In the genomic region with DNA sequence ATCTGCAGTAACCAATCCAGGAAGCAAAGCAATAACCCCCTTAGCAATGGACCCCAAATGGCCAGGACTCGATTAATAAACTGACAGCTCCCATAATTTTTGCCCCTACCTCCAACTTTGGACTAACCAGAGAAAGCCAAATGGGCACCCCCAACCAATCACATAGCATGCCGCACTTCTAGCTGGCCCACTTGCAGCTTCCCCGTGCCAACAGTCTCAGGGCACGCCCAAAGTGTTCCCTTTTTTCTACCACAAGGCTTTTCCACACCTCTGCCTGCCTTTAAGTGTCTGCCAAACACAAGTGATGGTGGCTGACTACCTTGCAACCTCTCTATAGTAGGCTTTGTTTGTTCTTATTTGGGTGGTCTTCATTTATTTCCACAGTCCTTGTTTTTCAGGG, we compare ENCODE assay signal across 26 cellular contexts.
"Had no signal": no experiment of that assay in that cellular context is flagged by ENCODE, and none has a peak within 500 bp of the region (broad histone marks: within the 10 kb centered on the region; RNA-seq: fewer than 3 reads in every experiment).

No MANE protein-coding gene starts in this region.

- H3K27ac Mint-ChIP-seq: activated naive CD4-positive, alpha-beta T cell treated with anti-CD3 and anti-CD28 coated beads for 36 hours; activated naive CD8-positive, alpha-beta T cell treated with anti-CD3 and anti-CD28 coated beads, Interleukin-2, amount 10 ng/mL, durations not matched to agents 7 days and 5 days; neural progenitor cell; stimulated activated naive B cell treated with anti-CD40 and anti-IgM and Interleukin-4, amounts not matched to agents 10 μg/mL and 1 μg/mL and 100 μg/mL, for 72 hours; T-helper 1 cell treated with Interleukin-12 subunit alpha and Interleukin-12 subunit beta and Interleukin-4 antibody, amounts not matched to agents 30 μg/mL and 1 μg/mL, for 36 hours; WTC11 had no signal

- H3K4me3 Mint-ChIP-seq: activated naive CD4-positive, alpha-beta T cell treated with anti-CD3 and anti-CD28 coated beads for 36 hours; activated naive CD8-positive, alpha-beta T cell treated with anti-CD3 and anti-CD28 coated beads, Interleukin-2, amount 10 ng/mL, durations not matched to agents 7 days and 5 days; neural progenitor cell; T-helper 1 cell treated with Interleukin-12 subunit alpha and Interleukin-12 subunit beta and Interleukin-4 antibody, amounts not matched to agents 30 μg/mL and 1 μg/mL, for 36 hours; WTC11 had no signal

- DNase-seq: activated CD4-positive, alpha-beta T cell treated with anti-CD3 and anti-CD28 coated beads for 1 hour; activated CD4-positive, alpha-beta T cell treated with anti-CD3 and anti-CD28 coated beads, Interleukin-2, amount 50 U/mL, for 4 hours; activated CD8-positive, alpha-beta memory T cell treated with anti-CD3 and anti-CD28 coated beads for 24 hours; activated effector memory CD4-positive, alpha-beta T cell treated with anti-CD3 and anti-CD28 coated beads, Interleukin-2, amount 50 U/mL, for 16 hours; activated naive CD4-positive, alpha-beta T cell treated with anti-CD3 and anti-CD28 coated beads for 36 hours; activated naive CD8-positive, alpha-beta T cell treated with anti-CD3 and anti-CD28 coated beads, Interleukin-2, amount 10 ng/mL, durations not matched to agents 7 days and 5 days; amniotic stem cell; caudate nucleus; cortex of kidney; head of caudate nucleus; hippocampal formation; kidney; left colon; mammary epithelial cell; stimulated activated CD4-positive, alpha-beta T cell treated with anti-CD3 and anti-CD28 coated beads, Interleukin-15, amount 100 ng/mL, for 24 hours; stimulated activated CD4-positive, alpha-beta T cell treated with anti-CD3 and anti-CD28 coated beads, Interleukin-2, amount 100 ng/mL, for 24 hours; stimulated activated naive B cell treated with anti-CD40 and anti-IgM and Interleukin-4, amounts not matched to agents 10 μg/mL and 1 μg/mL and 100 μg/mL, for 72 hours; stomach; T1000; thyroid gland had no signal

- H3K27me3 Mint-ChIP-seq: activated naive CD8-positive, alpha-beta T cell treated with anti-CD3 and anti-CD28 coated beads, Interleukin-2, amount 10 ng/mL, durations not matched to agents 7 days and 5 days; stimulated activated naive B cell treated with anti-CD40 and anti-IgM and Interleukin-4, amounts not matched to agents 10 μg/mL and 1 μg/mL and 100 μg/mL, for 72 hours had no signal

- H3K27me3 ChIP-seq: neural progenitor cell, right atrium auricular region, stomach, thyroid gland, upper lobe of left lung, vagina had no signal

- H3K4me1 ChIP-seq: right atrium auricular region, stomach, thyroid gland had no signal

- H3K4me3 ChIP-seq: neural progenitor cell, right atrium auricular region, stomach, thyroid gland, upper lobe of left lung, vagina had no signal

- ATAC-seq: left colon; stimulated activated naive B cell treated with anti-CD40 and anti-IgM and Interleukin-4, amounts not matched to agents 10 μg/mL and 1 μg/mL and 100 μg/mL, for 72 hours; WTC11 had no signal

- H3K27ac ChIP-seq: neural progenitor cell, right atrium auricular region, stomach, thyroid gland, vagina had no signal

- H3K9me3 ChIP-seq: right atrium auricular region, stomach, thyroid gland, upper lobe of left lung, vagina had no signal

- H3K36me3 ChIP-seq: neural progenitor cell, right atrium auricular region, stomach, thyroid gland, upper lobe of left lung, vagina had no signal

- H3K36me3 Mint-ChIP-seq: stimulated activated naive B cell treated with anti-CD40 and anti-IgM and Interleukin-4, amounts not matched to agents 10 μg/mL and 1 μg/mL and 100 μg/mL, for 72 hours had no signal

- H3K9me3 Mint-ChIP-seq: T-helper 1 cell treated with Interleukin-12 subunit alpha and Interleukin-12 subunit beta and Interleukin-4 antibody, amounts not matched to agents 30 μg/mL and 1 μg/mL, for 36 hours had no signal
